In the genomic region with DNA sequence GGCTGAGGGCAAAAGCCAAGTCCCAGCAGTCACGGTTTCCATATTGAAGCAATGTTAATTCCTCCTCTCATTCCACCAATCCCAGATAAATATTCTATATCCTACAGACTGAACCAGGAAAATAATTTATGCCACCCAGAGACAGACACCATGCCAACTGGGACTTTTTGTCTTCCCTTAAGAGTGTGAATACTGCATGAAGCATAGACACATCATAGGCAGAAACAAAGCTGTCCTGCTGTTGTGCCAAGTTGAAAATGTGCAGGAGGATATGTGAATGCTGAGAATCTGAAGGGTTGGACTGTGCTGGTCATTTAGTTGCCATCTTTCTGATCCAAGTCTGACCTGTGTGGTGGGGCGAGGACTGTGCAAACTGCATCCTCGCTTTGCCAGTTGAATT, we compare ENCODE assay signal across 21 cellular contexts.
"Had no signal": no experiment of that assay in that cellular context is flagged by ENCODE, and none has a peak within 500 bp of the region (broad histone marks: within the 10 kb centered on the region; RNA-seq: fewer than 3 reads in every experiment).

No MANE protein-coding gene starts in this region.

- H3K4me1 ChIP-seq: colonic mucosa had no signal

- H3K4me3 ChIP-seq: ascending aorta, cardiac muscle cell, colonic mucosa, lower lobe of right lung, psoas muscle, right lobe of liver, spleen, upper lobe of right lung had no signal

- H3K9me3 ChIP-seq: colonic mucosa, lower lobe of right lung, psoas muscle, upper lobe of right lung had no signal

- DNase-seq: activated CD4-positive, alpha-beta T cell treated with anti-CD3 and anti-CD28 coated beads, Interleukin-2, amount 50 U/mL, for 48 hours; activated CD8-positive, alpha-beta memory T cell treated with anti-CD3 and anti-CD28 coated beads, Interleukin-2, amount 10 ng/mL, durations not matched to agents 7 days and 5 days; activated effector memory CD4-positive, alpha-beta T cell treated with anti-CD3 and anti-CD28 coated beads, Interleukin-2, amount 50 U/mL, for 16 hours; activated naive CD8-positive, alpha-beta T cell treated with anti-CD3 and anti-CD28 coated beads, Interleukin-2, amount 10 ng/mL, durations not matched to agents 7 days and 5 days; activated T-cell treated with anti-CD3 and anti-CD28 coated beads, Interleukin-2, amount 50 U/mL, for 24 hours; colonic mucosa; effector CD8-positive, alpha-beta T cell; hippocampal formation; lower lobe of right lung; midbrain; naive B cell; nucleus accumbens; psoas muscle; right lobe of liver; spleen; stimulated activated CD4-positive, alpha-beta T cell treated with anti-CD3 and anti-CD28 coated beads, Interleukin-1b, Interleukin-23, amount 100 ng/mL, for 48 hours; stimulated activated naive B cell treated with anti-CD40 and anti-IgM and Interleukin-4, amounts not matched to agents 10 μg/mL and 1 μg/mL and 100 μg/mL, for 72 hours; upper lobe of right lung had no signal

- ATAC-seq: lower lobe of right lung, psoas muscle, upper lobe of right lung had no signal

- H3K36me3 ChIP-seq: cardiac muscle cell, colonic mucosa, right lobe of liver had no signal

- H3K4me3 Mint-ChIP-seq: activated CD8-positive, alpha-beta memory T cell treated with anti-CD3 and anti-CD28 coated beads, Interleukin-2, amount 10 ng/mL, durations not matched to agents 7 days and 5 days; activated naive CD8-positive, alpha-beta T cell treated with anti-CD3 and anti-CD28 coated beads, Interleukin-2, amount 10 ng/mL, durations not matched to agents 7 days and 5 days; activated T-cell treated with anti-CD3 and anti-CD28 coated beads, Interleukin-2, amount 50 U/mL, for 24 hours; stimulated activated naive B cell treated with anti-CD40 and anti-IgM and Interleukin-4, amounts not matched to agents 10 μg/mL and 1 μg/mL and 100 μg/mL, for 72 hours had no signal

- H3K27ac Mint-ChIP-seq: activated naive CD8-positive, alpha-beta T cell treated with anti-CD3 and anti-CD28 coated beads, Interleukin-2, amount 10 ng/mL, durations not matched to agents 7 days and 5 days had no signal

- H3K9me3 Mint-ChIP-seq: activated T-cell treated with anti-CD3 and anti-CD28 coated beads, Interleukin-2, amount 50 U/mL, for 24 hours had no signal

- H3K27me3 Mint-ChIP-seq: activated CD8-positive, alpha-beta memory T cell treated with anti-CD3 and anti-CD28 coated beads, Interleukin-2, amount 10 ng/mL, durations not matched to agents 7 days and 5 days; activated naive CD8-positive, alpha-beta T cell treated with anti-CD3 and anti-CD28 coated beads, Interleukin-2, amount 10 ng/mL, durations not matched to agents 7 days and 5 days; activated T-cell treated with anti-CD3 and anti-CD28 coated beads, Interleukin-2, amount 50 U/mL, for 24 hours; naive B cell; stimulated activated naive B cell treated with anti-CD40 and anti-IgM and Interleukin-4, amounts not matched to agents 10 μg/mL and 1 μg/mL and 100 μg/mL, for 72 hours had no signal

- H3K27ac ChIP-seq: cardiac muscle cell, colonic mucosa, epithelial cell of prostate, lower lobe of right lung, psoas muscle, right lobe of liver, upper lobe of right lung had no signal

- H3K27me3 ChIP-seq: ascending aorta, cardiac muscle cell, colonic mucosa, right lobe of liver, spleen, upper lobe of right lung had no signal
